In the genomic region with DNA sequence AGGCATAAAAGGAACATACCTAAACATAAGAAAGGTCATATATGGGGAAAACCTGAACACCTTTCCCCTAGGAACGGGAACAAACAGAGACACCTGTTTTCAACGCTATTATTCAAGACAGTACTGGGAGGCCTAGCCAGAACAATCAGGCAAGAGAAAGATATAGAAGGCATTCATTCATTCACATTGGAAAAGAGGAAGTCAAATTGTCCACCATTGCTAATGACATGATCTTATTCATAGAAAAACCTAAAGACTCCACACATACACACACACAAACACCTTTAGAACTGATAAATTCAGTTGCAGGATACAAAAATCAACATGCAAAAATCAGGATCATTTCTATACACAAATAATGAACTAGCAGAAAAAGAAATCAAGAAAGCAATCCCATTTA, we compare ENCODE assay signal across 23 cellular contexts.
"Had no signal": no experiment of that assay in that cellular context is flagged by ENCODE, and none has a peak within 500 bp of the region (broad histone marks: within the 10 kb centered on the region; RNA-seq: fewer than 3 reads in every experiment).

No MANE protein-coding gene starts in this region.

- H3K27ac Mint-ChIP-seq: mesothelial cell of epicardium; naive thymus-derived CD8-positive, alpha-beta T cell had no signal

- H3K9me3 ChIP-seq: esophagus muscularis mucosa, left lung, lower lobe of right lung, mucosa of descending colon had no signal

- FAIRE-seq: endothelial cell of umbilical vein, frontal cortex, islet of Langerhans had no signal

- H3K36me3 ChIP-seq: esophagus muscularis mucosa, heart right ventricle, left lung, lower lobe of right lung had no signal

- H3K4me1 Mint-ChIP-seq: mesothelial cell of epicardium; naive B cell; naive thymus-derived CD8-positive, alpha-beta T cell had no signal

- H3K27ac ChIP-seq: coronary artery, dorsolateral prefrontal cortex, esophagus muscularis mucosa, foreskin keratinocyte, heart right ventricle, left lung, lower lobe of right lung had no signal

- H3K27me3 ChIP-seq: dorsolateral prefrontal cortex, esophagus muscularis mucosa, foreskin keratinocyte, heart right ventricle, left lung had no signal

- DNase-seq: dermis blood vessel endothelial cell; dorsolateral prefrontal cortex; effector CD4-positive, alpha-beta T cell; effector memory CD4-positive, alpha-beta T cell; foreskin keratinocyte; glutamatergic neuron; head of caudate nucleus; heart right ventricle; hippocampal formation; left cardiac atrium; left lung; left ventricle myocardium superior; lower lobe of right lung; mesenchymal stem cell; mucosa of descending colon; naive B cell; naive thymus-derived CD8-positive, alpha-beta T cell had no signal

- H3K4me3 ChIP-seq: coronary artery, dorsolateral prefrontal cortex, esophagus muscularis mucosa, heart right ventricle, left lung, lower lobe of right lung, mucosa of descending colon had no signal

- H3K36me3 Mint-ChIP-seq: mesothelial cell of epicardium had no signal

- ATAC-seq: foreskin keratinocyte; heart right ventricle; left cardiac atrium; left lung; left ventricle myocardium superior; lower lobe of right lung; mucosa of descending colon; naive thymus-derived CD8-positive, alpha-beta T cell had no signal

- H3K4me1 ChIP-seq: esophagus muscularis mucosa, foreskin keratinocyte, heart right ventricle, left lung, lower lobe of right lung had no signal

- H3K4me3 Mint-ChIP-seq: mesothelial cell of epicardium; naive B cell; naive thymus-derived CD8-positive, alpha-beta T cell had no signal
